In the genomic region with DNA sequence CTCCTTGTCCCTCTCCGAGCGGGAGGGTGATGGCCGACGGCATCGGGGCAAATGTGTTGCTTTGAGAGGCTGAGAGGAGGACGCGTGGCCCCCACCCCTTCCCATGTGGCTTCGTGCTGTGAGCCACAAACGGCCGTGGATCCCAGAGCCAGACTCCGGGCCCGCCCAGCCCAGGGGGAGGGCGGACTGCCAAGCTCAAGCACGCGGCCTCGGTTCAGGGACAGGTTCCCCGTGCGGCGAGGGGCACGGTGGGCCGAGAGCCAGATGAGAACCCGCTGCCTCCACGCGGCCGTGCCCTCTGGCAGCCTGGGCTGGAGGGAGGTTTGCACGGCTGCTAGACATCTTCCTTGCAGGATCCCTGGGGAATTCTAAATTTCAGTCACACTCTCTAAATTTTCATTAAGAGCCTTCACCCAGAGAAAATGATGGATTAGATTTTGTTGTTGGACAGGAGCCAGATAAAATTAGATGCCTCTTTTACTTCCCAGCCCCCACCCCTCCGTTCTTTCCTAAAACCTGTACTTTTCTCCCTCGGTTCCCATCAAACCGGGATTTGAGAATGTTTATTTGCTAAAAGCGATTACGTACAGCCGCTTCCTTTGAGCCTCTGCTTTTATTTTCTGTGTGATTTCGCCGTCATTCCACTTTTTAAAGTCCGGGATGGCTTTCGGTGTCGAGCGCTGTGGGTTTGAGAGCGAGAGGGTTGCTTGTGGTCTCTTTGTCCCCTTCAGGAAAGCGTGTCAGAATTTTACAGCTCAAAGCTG, we compare ENCODE assay signal across 18 cellular contexts. TPM values are rescaled to one million over a fixed set of nuclear protein-coding genes. Genes with fewer than 3 reads are reported as not detected.
DNase-seq lines count a peak whose midpoint lies in the region; ATAC-seq and TF ChIP-seq lines count a peak whose summit lies in the region.
"Had no signal": no experiment of that assay in that cellular context is flagged by ENCODE, and none has a peak within 500 bp of the region (broad histone marks: within the 10 kb centered on the region; RNA-seq: fewer than 3 reads in every experiment).

No MANE protein-coding gene starts in this region.

- peak; percentile 37 for DNase-seq in Ammon's horn (ENCODE audit: low spot score)
- peak; percentile 27 for DNase-seq in NCI-H1092 (lab: John Stamatoyannopoulos, UW)
- no peak for DNase-seq in endodermal cell
- no peak for DNase-seq in neural crest cell (ENCODE audit: low read depth, low spot score)
- no peak for DNase-seq in activated CD8-positive, alpha-beta memory T cell treated with anti-CD3 and anti-CD28 coated beads, Interleukin-2, amount 10 ng/mL, durations not matched to agents 7 days and 5 days
- no peak for DNase-seq in mucosa of gallbladder (ENCODE audit: low spot score)
- DNase-seq: activated CD4-positive, alpha-beta T cell treated with anti-CD3 and anti-CD28 coated beads for 36 hours; activated gamma-delta T cell treated with Interleukin-2 at 50 U/mL for 16 hours; colonic mucosa; Kasumi-1; NCI-H446 treated with DMSO at 0.1 percent for 48 hours; SHP77 treated with DMSO at 0.1 percent for 48 hours had no signal

- H3K36me3 Mint-ChIP-seq in endodermal cell (ENCODE audit: low read depth), result no peaks in the 10 kb centered on the region
- H3K36me3 Mint-ChIP-seq in neural crest cell (ENCODE audit: low read depth), result no peaks in the 10 kb centered on the region
- no peaks in the 10 kb centered on the region for H3K36me3 Mint-ChIP-seq in activated CD8-positive, alpha-beta memory T cell treated with anti-CD3 and anti-CD28 coated beads, Interleukin-2, amount 10 ng/mL, durations not matched to agents 7 days and 5 days

- H3K27ac ChIP-seq in endodermal cell (ENCODE audit: low read depth, low read length), result no peak overlapping the region
- H3K27ac ChIP-seq: colonic mucosa had no signal

- H3K36me3 ChIP-seq in endodermal cell (ENCODE audit: control insufficient read depth, insufficient read depth, low read length), result no peaks in the 10 kb centered on the region
- H3K36me3 ChIP-seq: colonic mucosa had no signal

- no peak overlapping the region for H3K4me3 ChIP-seq in endodermal cell (ENCODE audit: low read length)
- H3K4me3 ChIP-seq: colonic mucosa, GM12878 had no signal

- H3K27ac Mint-ChIP-seq in endodermal cell, result peak overlapping the region; percentile 52
- H3K27ac Mint-ChIP-seq in neural crest cell (ENCODE audit: unreplicated experiment), result peak overlapping the region; percentile 44
- no peak overlapping the region for H3K27ac Mint-ChIP-seq in activated CD8-positive, alpha-beta memory T cell treated with anti-CD3 and anti-CD28 coated beads, Interleukin-2, amount 10 ng/mL, durations not matched to agents 7 days and 5 days
- H3K27ac Mint-ChIP-seq: activated CD4-positive, alpha-beta T cell treated with anti-CD3 and anti-CD28 coated beads for 36 hours had no signal

- ATAC-seq in activated CD8-positive, alpha-beta memory T cell treated with anti-CD3 and anti-CD28 coated beads, Interleukin-2, amount 10 ng/mL, durations not matched to agents 7 days and 5 days, result no peak
- ATAC-seq in HG03045 (IDR thresholded peaks at IDR 0.05; ENCODE audit: unreplicated experiment), result no peak
- ATAC-seq in activated CD4-positive, CD25-positive, alpha-beta regulatory T cell treated with anti-CD3 and anti-CD28 coated beads, Interleukin-2, amount 50 U/mL, for 24 hours, result no peak
- ATAC-seq: activated CD4-positive, alpha-beta T cell treated with anti-CD3 and anti-CD28 coated beads for 36 hours; GM12878; right cardiac atrium had no signal

- CTCF ChIA-PET in activated CD8-positive, alpha-beta memory T cell treated with anti-CD3 and anti-CD28 coated beads, Interleukin-2, amount 10 ng/mL, durations not matched to agents 7 days and 5 days (lab: Charles Lee), result no interaction called here

- no peaks in the 10 kb centered on the region for H3K9me3 ChIP-seq in endodermal cell (ENCODE audit: control insufficient read depth, low read length)
- H3K9me3 ChIP-seq: colonic mucosa had no signal

- no peaks in the 10 kb centered on the region for H3K27me3 ChIP-seq in endodermal cell (ENCODE audit: control insufficient read depth, insufficient read depth, low read length, poor library complexity, severe bottlenecking)
- H3K27me3 ChIP-seq: colonic mucosa had no signal

- no peaks in the 10 kb centered on the region for H3K4me1 ChIP-seq in endodermal cell (ENCODE audit: control insufficient read depth, insufficient read depth, low read length)
- H3K4me1 ChIP-seq: colonic mucosa had no signal

- no peak overlapping the region for H3K4me3 Mint-ChIP-seq in endodermal cell
- H3K4me3 Mint-ChIP-seq in neural crest cell, result no peak overlapping the region
- no peak overlapping the region for H3K4me3 Mint-ChIP-seq in activated CD8-positive, alpha-beta memory T cell treated with anti-CD3 and anti-CD28 coated beads, Interleukin-2, amount 10 ng/mL, durations not matched to agents 7 days and 5 days
- H3K4me3 Mint-ChIP-seq: activated CD4-positive, alpha-beta T cell treated with anti-CD3 and anti-CD28 coated beads for 36 hours had no signal

- TF ChIP-seq CTCF in endodermal cell (conservative IDR thresholded peaks at IDR 0.05), result no peak
- TF ChIP-seq CTCF in neural crest cell (conservative IDR thresholded peaks at IDR 0.05), result no peak

- 88 to 89% methylated on average over 36 to 40 of the region's 40 CpGs for WGBS in endodermal cell (ENCODE audit: insufficient coverage in 1 of 2, insufficient read length in 1 of 2), 2 experiments

- H3K9ac ChIP-seq in endodermal cell (ENCODE audit: extremely low read depth, low read length, poor library complexity, severe bottlenecking), result no peak overlapping the region

- no peaks in the 10 kb centered on the region for H3K27me3 Mint-ChIP-seq in endodermal cell (ENCODE audit: insufficient read depth)
- peaks cover 37% of the 10 kb centered on the region for H3K27me3 Mint-ChIP-seq in neural crest cell (ENCODE audit: low read depth)
- no peaks in the 10 kb centered on the region for H3K27me3 Mint-ChIP-seq in activated CD8-positive, alpha-beta memory T cell treated with anti-CD3 and anti-CD28 coated beads, Interleukin-2, amount 10 ng/mL, durations not matched to agents 7 days and 5 days

- H3K4me1 Mint-ChIP-seq in endodermal cell, result no peaks in the 10 kb centered on the region
- H3K4me1 Mint-ChIP-seq in neural crest cell, result peaks cover 9% of the 10 kb centered on the region
- H3K4me1 Mint-ChIP-seq in activated CD8-positive, alpha-beta memory T cell treated with anti-CD3 and anti-CD28 coated beads, Interleukin-2, amount 10 ng/mL, durations not matched to agents 7 days and 5 days, result peaks cover 5% of the 10 kb centered on the region

- no peaks in the 10 kb centered on the region for H3K9me3 Mint-ChIP-seq in endodermal cell
- H3K9me3 Mint-ChIP-seq in neural crest cell, result no peaks in the 10 kb centered on the region
- H3K9me3 Mint-ChIP-seq in activated CD8-positive, alpha-beta memory T cell treated with anti-CD3 and anti-CD28 coated beads, Interleukin-2, amount 10 ng/mL, durations not matched to agents 7 days and 5 days (ENCODE audit: low read depth), result no peaks in the 10 kb centered on the region

RNA-seq across cellular contexts. Expression of a gene that starts 24.9 kb away (rescaled TPM):
- total RNA-seq in endodermal cell (not detected), neural crest cell (not detected in 2 replicates), mucosa of gallbladder (not detected)
- not detected for polyA plus RNA-seq in endodermal cell (2013, experiment 1 of 2)
- polyA plus RNA-seq in endodermal cell (2013, experiment 2 of 2), result not detected
- total RNA-seq in activated CD8-positive, alpha-beta memory T cell treated with anti-CD3 and anti-CD28 coated beads, Interleukin-2, amount 10 ng/mL, durations not matched to agents 7 days and 5 days, result not detected
- total RNA-seq: activated CD4-positive, alpha-beta T cell treated with anti-CD3 and anti-CD28 coated beads for 36 hours; glomerular endothelial cell; GM12878; lung microvascular endothelial cell; right cardiac atrium had no signal
- polyA plus RNA-seq: GM12878, right cardiac atrium had no signal

RNA-seq across cellular contexts. Expression of a gene that starts 37.1 kb away (rescaled TPM):
- total RNA-seq in endodermal cell (100 to 1,000 TPM; 158 to 169 TPM), neural crest cell (156 and 169 TPM in 2 replicates), mucosa of gallbladder (17.3 TPM)
- 68.9 TPM for polyA plus RNA-seq in endodermal cell (2013, experiment 1 of 2)
- polyA plus RNA-seq in endodermal cell (2013, experiment 2 of 2), result 68.6 TPM
- 100 to 1,000 TPM; 125 to 139 TPM for total RNA-seq in activated CD8-positive, alpha-beta memory T cell treated with anti-CD3 and anti-CD28 coated beads, Interleukin-2, amount 10 ng/mL, durations not matched to agents 7 days and 5 days

RNA-seq across cellular contexts. Expression of a gene that starts 37.3 kb away (rescaled TPM):
- total RNA-seq in endodermal cell, result 10 to 100 TPM; 24.1 to 34.4 TPM
- polyA plus RNA-seq in endodermal cell (2013, experiment 1 of 2), result 18.9 TPM
- 18.9 TPM for polyA plus RNA-seq in endodermal cell (2013, experiment 2 of 2)
- total RNA-seq in neural crest cell, result 36.1 and 36.8 TPM in 2 replicates
- total RNA-seq in activated CD8-positive, alpha-beta memory T cell treated with anti-CD3 and anti-CD28 coated beads, Interleukin-2, amount 10 ng/mL, durations not matched to agents 7 days and 5 days, result 10 to 100 TPM; 27.8 to 38.0 TPM
- 18.5 TPM for total RNA-seq in mucosa of gallbladder

Comparison
In these comparisons a context has a peak if more than half of its experiments do, and no peak if none do; other contexts are left out.
1. DNase-seq: peak in Ammon's horn (single experiment) and NCI-H1092 (single experiment); none in endodermal cell (single experiment), neural crest cell (single experiment), activated CD8-positive, alpha-beta memory T cell treated with anti-CD3 and anti-CD28 coated beads, Interleukin-2, amount 10 ng/mL, durations not matched to agents 7 days and 5 days (single experiment) and mucosa of gallbladder (single experiment).